ENCODE assay signal across 8 cellular contexts in genomic region chr15:55221090-55222011, GRCh38. TPM values are rescaled to one million over a fixed set of nuclear protein-coding genes. Genes with fewer than 3 reads are reported as not detected.
A peak's percentile ranks its signal among the peaks of the same experiment; 100 is the strongest.
DNase-seq lines count a peak whose midpoint lies in the region; ATAC-seq and TF ChIP-seq lines count a peak whose summit lies in the region.

No MANE protein-coding gene starts in this region.

- H3K27ac Mint-ChIP-seq in naive thymus-derived CD4-positive, alpha-beta T cell: peak overlapping the region in 5 of 9 donors; percentile 11 to 87 (median 38)

- no peaks in the 10 kb centered on the region for H3K9me3 Mint-ChIP-seq in naive thymus-derived CD4-positive, alpha-beta T cell

- H3K36me3 Mint-ChIP-seq in naive thymus-derived CD4-positive, alpha-beta T cell: peaks cover 0 to 35% (median 0%) of the 10 kb centered on the region in 5 donors

- CTCF ChIA-PET in naive thymus-derived CD4-positive, alpha-beta T cell (lab: Charles Lee): interaction anchor here (0.6 to 0.7 kb wide), 2 partner anchors 66 to 86 kb away, joined by 3 to 6 read pairs; no protein-coding TSS in a partner anchor

- intact Hi-C loops in naive thymus-derived CD4-positive, alpha-beta T cell (cut with micrococcal nuclease): loop anchor here in 1 of 2 donors (1.0 kb wide), 1 partner anchor 9 kb away; no protein-coding TSS in a partner anchor

- DNase-seq in activated gamma-delta T cell treated with Interleukin-2 at 50 U/mL for 16 hours (peak; percentile 16), activated gamma-delta T cell (lab: John Stamatoyannopoulos, UW) (no peak), dermis blood vessel endothelial cell (peak; percentile 53), NCI-H128 (lab: John Stamatoyannopoulos, UW; ENCODE audit: unreplicated experiment) (no peak), NCI-H1417 treated with DMSO at 0.1 percent for 48 hours (lab: John Stamatoyannopoulos, UW) (no peak)
- DNase-seq in naive thymus-derived CD4-positive, alpha-beta T cell: peak in 1 of 9 donors; percentile 26

- ATAC-seq in HG03097 (IDR thresholded peaks at IDR 0.05; ENCODE audit: low FRiP score, unreplicated experiment) (peak; percentile 38), SK-N-SH treated with all-trans-retinoic acid at 6 μM for 48 hours (peak; percentile 50; the same call in 2 of the 3 replicates)
- ATAC-seq in naive thymus-derived CD4-positive, alpha-beta T cell: peak; percentile 48

- no peak overlapping the region for H3K4me3 ChIP-seq in naive thymus-derived CD4-positive, alpha-beta T cell (ENCODE audit: low read length)

- H3K4me3 Mint-ChIP-seq in naive thymus-derived CD4-positive, alpha-beta T cell: peak overlapping the region in 5 of 10 donors; percentile 17 to 69 (median 38)

- H3K27me3 Mint-ChIP-seq in naive thymus-derived CD4-positive, alpha-beta T cell: no peaks in the 10 kb centered on the region

- no peaks in the 10 kb centered on the region for H3K27me3 ChIP-seq in naive thymus-derived CD4-positive, alpha-beta T cell (ENCODE audit: control insufficient read depth in 2 of 2, insufficient read depth in 2 of 2, low read length in 2 of 2)

- H3K4me1 ChIP-seq in naive thymus-derived CD4-positive, alpha-beta T cell (ENCODE audit: control insufficient read depth in 2 of 2, insufficient read depth in 2 of 2, low read length in 2 of 2): peaks cover 43 to 54% of the 10 kb centered on the region in 2 donors

- H3K4me1 Mint-ChIP-seq in naive thymus-derived CD4-positive, alpha-beta T cell: peaks cover 44 to 71% (median 51%) of the 10 kb centered on the region in 7 donors

- H3K9me3 ChIP-seq in naive thymus-derived CD4-positive, alpha-beta T cell (ENCODE audit: control insufficient read depth in 2 of 3, low read length in 3 of 3): no peaks in the 10 kb centered on the region

- H3K36me3 ChIP-seq in naive thymus-derived CD4-positive, alpha-beta T cell (ENCODE audit: control insufficient read depth in 2 of 3, insufficient read depth in 3 of 3, low read length in 3 of 3): no peaks in the 10 kb centered on the region

- H3K27ac ChIP-seq in naive thymus-derived CD4-positive, alpha-beta T cell (ENCODE audit: low read depth, low read length): no peak overlapping the region

- POLR2A ChIA-PET in naive thymus-derived CD4-positive, alpha-beta T cell (lab: Charles Lee): interaction anchor here (0.9 to 2.3 kb wide), 5 partner anchors 9 to 56 kb away, joined by 3 to 11 read pairs (median 4); partner anchors contain the start of gene RSL24D1

TF ChIP-seq in SK-N-SH treated with all-trans-retinoic acid at 6 μM for 48 hours, 23 proteins besides CTCF, POLR2A, EP300 and RAD21:
- TF ChIP-seq ZFP3 (CRISPR knock-in tag; IDR thresholded peaks at IDR 0.05): no peak
- TF ChIP-seq ARNTL (CRISPR knock-in tag; IDR thresholded peaks at IDR 0.05; ENCODE audit: borderline replicate concordance, low read depth): no peak
- TF ChIP-seq RARB (CRISPR knock-in tag; IDR thresholded peaks at IDR 0.05): no peak
- no peak for TF ChIP-seq BACH2 (CRISPR knock-in tag; IDR thresholded peaks at IDR 0.05; ENCODE audit: borderline replicate concordance)
- no peak for TF ChIP-seq CSRNP3 (CRISPR knock-in tag; IDR thresholded peaks at IDR 0.05)

RNA-seq across cellular contexts. Expression of gene RSL24D1, which starts 24.6 kb away (rescaled TPM):
- 63.1 and 63.5 TPM in 2 replicates for total RNA-seq in dermis blood vessel endothelial cell
- 100 to 1,000 TPM in 4 of 5 experiments, 10 to 100 TPM in 1; 75.9 to 128 (median 110) TPM for total RNA-seq in naive thymus-derived CD4-positive, alpha-beta T cell
- 100 to 1,000 TPM in 1 of 2 donors, 10 to 100 TPM in 1; 65.0 to 119 TPM for polyA plus RNA-seq in naive thymus-derived CD4-positive, alpha-beta T cell

Comparison
In these comparisons a context has a peak if more than half of its experiments do, and no peak if none do; other contexts are left out.
1. DNase-seq: peak in activated gamma-delta T cell treated with Interleukin-2 at 50 U/mL for 16 hours (single experiment) and dermis blood vessel endothelial cell (single experiment); none in activated gamma-delta T cell (single experiment), NCI-H128 (single experiment) and NCI-H1417 treated with DMSO at 0.1 percent for 48 hours (single experiment).
2. Peak in every context shown above with its lines, with median percentiles within 50 percentile points of each other: ATAC-seq.